ENCODE assay signal across 27 cellular contexts in genomic region chr22:41099036-41099435, GRCh38. TPM values are rescaled to one million over a fixed set of nuclear protein-coding genes. Genes with fewer than 3 reads are reported as not detected.
A peak's percentile ranks its signal among the peaks of the same experiment; 100 is the strongest.
DNase-seq lines count a peak whose midpoint lies in the region; ATAC-seq, FAIRE-seq and TF ChIP-seq lines count a peak whose summit lies in the region.
"Had no signal": no experiment of that assay in that cellular context is flagged by ENCODE, and none has a peak within 500 bp of the region (broad histone marks: within the 10 kb centered on the region; RNA-seq: fewer than 3 reads in every experiment).

No MANE protein-coding gene starts in this region.

- ATAC-seq in psoas muscle, result peak in 3 of 4 donors; percentile 28 to 47 (median 37)
- no peak for ATAC-seq in HG03439 (IDR thresholded peaks at IDR 0.05; ENCODE audit: unreplicated experiment)
- ATAC-seq: body of pancreas, Right ventricle myocardium inferior had no signal

- peaks cover 68% of the 10 kb centered on the region for H3K36me3 Mint-ChIP-seq in activated T-cell treated with anti-CD3 and anti-CD28 coated beads, Interleukin-2, amount 50 U/mL, for 24 hours (ENCODE audit: low read depth)
- peaks cover 12% of the 10 kb centered on the region for H3K36me3 Mint-ChIP-seq in endothelial cell (ENCODE audit: low read depth, unreplicated experiment)

- peaks cover 79% of the 10 kb centered on the region for H3K4me1 ChIP-seq in psoas muscle

- H3K27ac Mint-ChIP-seq in activated T-cell treated with anti-CD3 and anti-CD28 coated beads, Interleukin-2, amount 50 U/mL, for 24 hours, result peak overlapping the region; percentile 65
- H3K27ac Mint-ChIP-seq in endothelial cell (ENCODE audit: unreplicated experiment), result peak overlapping the region; percentile 54
- H3K27ac Mint-ChIP-seq: activated CD4-positive, alpha-beta T cell treated with anti-CD3 and anti-CD28 coated beads, Interleukin-2, amount 10 ng/mL, durations not matched to agents 7 days and 5 days; activated naive CD8-positive, alpha-beta T cell treated with anti-CD3 and anti-CD28 coated beads, Interleukin-2, amount 10 ng/mL, durations not matched to agents 7 days and 5 days had no signal

- no peak overlapping the region for H3K4me3 ChIP-seq in psoas muscle
- H3K4me3 ChIP-seq: body of pancreas, ovary, PC-9, right atrium auricular region, spleen had no signal

- no peaks in the 10 kb centered on the region for H3K9me3 Mint-ChIP-seq in activated T-cell treated with anti-CD3 and anti-CD28 coated beads, Interleukin-2, amount 50 U/mL, for 24 hours
- no peaks in the 10 kb centered on the region for H3K9me3 Mint-ChIP-seq in endothelial cell (ENCODE audit: unreplicated experiment)

- TF ChIP-seq CTCF in endothelial cell (IDR thresholded peaks at IDR 0.05; ENCODE audit: unreplicated experiment), result no peak
- TF ChIP-seq CTCF in psoas muscle (IDR thresholded peaks at IDR 0.05), result no peak

- peaks cover 0 to 7% of the 10 kb centered on the region in 2 donors for H3K36me3 ChIP-seq in psoas muscle (ENCODE audit: insufficient read depth in 1 of 2, low read depth in 1 of 2)
- H3K36me3 ChIP-seq: ovary, right atrium auricular region had no signal

- peaks cover 80% of the 10 kb centered on the region for H3K4me1 Mint-ChIP-seq in activated T-cell treated with anti-CD3 and anti-CD28 coated beads, Interleukin-2, amount 50 U/mL, for 24 hours (ENCODE audit: low read depth)
- H3K4me1 Mint-ChIP-seq in endothelial cell (ENCODE audit: unreplicated experiment), result peaks cover 48% of the 10 kb centered on the region

- intact Hi-C loops in psoas muscle (cut with DNase I), result no loop called here

- DNase-seq in activated T-cell treated with anti-CD3 and anti-CD28 coated beads, Interleukin-2, amount 50 U/mL, for 24 hours, result no peak
- DNase-seq in activated T-cell treated with anti-CD3 and anti-CD28 coated beads, Interleukin-2, amount 50 U/mL, for 48 hours, result no peak
- no peak for DNase-seq in GM12892 (ENCODE audit: insufficient read length)
- no peak for DNase-seq in endothelial cell (ENCODE audit: low spot score)
- no peak for DNase-seq in psoas muscle
- DNase-seq in stimulated activated CD8-positive, alpha-beta memory T cell treated with anti-CD3 and anti-CD28 coated beads, Interleukin-4, amount 100 ng/mL, for 48 hours, result no peak
- DNase-seq in SK-N-DZ (ENCODE audit: low spot score), result no peak
- DNase-seq: 8988T; activated CD4-positive, alpha-beta T cell treated with anti-CD3 and anti-CD28 coated beads, Interleukin-2, amount 10 ng/mL, durations not matched to agents 7 days and 5 days; activated naive CD8-positive, alpha-beta T cell treated with anti-CD3 and anti-CD28 coated beads, Interleukin-2, amount 10 ng/mL, durations not matched to agents 7 days and 5 days; body of pancreas; GOT3; islet precursor cell; midbrain; NCI-H1105; NCI-H187 treated with DMSO at 0.1 percent for 48 hours; NCI-H2171 treated with DMSO at 0.1 percent for 48 hours; NCI-H526; nephron progenitor cell; NK-92 treated with Interleukin-12 subunit alpha and Interleukin-12 subunit beta, amount 100 ng/mL, for 24 hours; ovary; PC-9; spleen had no signal

- WGBS in psoas muscle, 3 donors, result 54 to 80% (median 55%) methylated on average over 16 of the region's 16 CpGs

- H3K27me3 ChIP-seq in psoas muscle (ENCODE audit: insufficient read depth in 3 of 3, low read length in 2 of 3), result no peaks in the 10 kb centered on the region
- H3K27me3 ChIP-seq: body of pancreas, ovary, right atrium auricular region, spleen had no signal

- peak; percentile 5 for FAIRE-seq in GM12892 (lab: Jason Lieb, UNC)
- FAIRE-seq: G401.6 had no signal

- H3K27ac ChIP-seq in psoas muscle, result peak overlapping the region; percentile 36
- H3K27ac ChIP-seq: body of pancreas, ovary, PC-9, right atrium auricular region, spleen had no signal

- no peak overlapping the region for H3K4me3 Mint-ChIP-seq in activated T-cell treated with anti-CD3 and anti-CD28 coated beads, Interleukin-2, amount 50 U/mL, for 24 hours
- H3K4me3 Mint-ChIP-seq in endothelial cell (ENCODE audit: unreplicated experiment), result no peak overlapping the region
- H3K4me3 Mint-ChIP-seq: activated CD4-positive, alpha-beta T cell treated with anti-CD3 and anti-CD28 coated beads, Interleukin-2, amount 10 ng/mL, durations not matched to agents 7 days and 5 days; activated naive CD8-positive, alpha-beta T cell treated with anti-CD3 and anti-CD28 coated beads, Interleukin-2, amount 10 ng/mL, durations not matched to agents 7 days and 5 days; nephron progenitor cell had no signal

- TF ChIP-seq POLR2A in GM12892 (IDR thresholded peaks at IDR 0.05; ENCODE audit: low read depth, low read length), result no peak

- no peaks in the 10 kb centered on the region for H3K9me3 ChIP-seq in psoas muscle
- H3K9me3 ChIP-seq: body of pancreas, ovary, right atrium auricular region, spleen had no signal

- no peaks in the 10 kb centered on the region for H3K27me3 Mint-ChIP-seq in activated T-cell treated with anti-CD3 and anti-CD28 coated beads, Interleukin-2, amount 50 U/mL, for 24 hours
- peaks cover 3% of the 10 kb centered on the region for H3K27me3 Mint-ChIP-seq in endothelial cell (ENCODE audit: unreplicated experiment)
- H3K27me3 Mint-ChIP-seq: activated CD4-positive, alpha-beta T cell treated with anti-CD3 and anti-CD28 coated beads, Interleukin-2, amount 10 ng/mL, durations not matched to agents 7 days and 5 days; activated naive CD8-positive, alpha-beta T cell treated with anti-CD3 and anti-CD28 coated beads, Interleukin-2, amount 10 ng/mL, durations not matched to agents 7 days and 5 days had no signal

RNA-seq across cellular contexts. Expression of gene EP300, which starts 6.6 kb away (rescaled TPM):
- polyA plus RNA-seq in GM12892 (2012; ENCODE audit: missing spikeins), result 24.6 TPM
- total RNA-seq in endothelial cell (ENCODE audit: unreplicated experiment) (115 TPM), psoas muscle (10 to 100 TPM; 31.0 to 40.7 (median 35.3) TPM)
- 10 to 100 TPM in 1 of 3 donors, 1 to 10 TPM in 2; 6.2 to 20.5 (median 7.0) TPM for polyA plus RNA-seq in psoas muscle
- 14.6 and 16.4 TPM in 2 replicates for polyA plus RNA-seq in SK-N-DZ (2014; cell fraction: cytosol; rRNA removed)
- polyA plus RNA-seq in SK-N-DZ (2014; cell fraction: nucleus; rRNA removed), result 12.8 and 18.6 TPM in 2 replicates
